Comparison of ENCODE assay signal across 22 cellular contexts in the genomic region with DNA sequence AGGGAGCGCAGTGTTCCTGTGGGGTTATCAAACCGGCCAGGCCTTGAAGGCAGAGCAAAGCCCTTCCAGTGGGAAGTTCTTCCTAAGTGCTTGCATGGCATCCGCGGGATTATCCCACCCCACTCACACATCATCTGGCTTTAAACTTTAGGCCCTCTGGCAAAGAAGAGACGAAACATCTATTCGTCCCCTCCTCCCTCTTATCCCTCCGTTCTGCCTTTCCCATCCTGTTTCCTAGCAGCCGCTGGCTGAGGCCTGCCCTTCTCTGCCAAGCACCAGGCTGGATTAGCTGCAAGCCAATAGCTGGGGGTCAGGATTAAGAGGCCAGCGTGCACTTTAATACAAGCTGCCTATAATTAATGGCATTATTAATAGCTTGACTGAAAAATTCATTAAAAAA.
DNase-seq lines count a peak whose midpoint lies in the region; ATAC-seq, FAIRE-seq and TF ChIP-seq lines count a peak whose summit lies in the region.
"Had no signal": no experiment of that assay in that cellular context is flagged by ENCODE, and none has a peak within 500 bp of the region (broad histone marks: within the 10 kb centered on the region; RNA-seq: fewer than 3 reads in every experiment).

No MANE protein-coding gene starts in this region.

- 56% methylated on average over 9 of the region's 9 CpGs for WGBS in mammary epithelial cell (ENCODE audit: low coverage, missing lambda C conversion rate)
- no CpG with 5 or more reads among the region's 9 CpGs for WGBS in mesendoderm (ENCODE audit: extremely low coverage, insufficient coverage, low lambda C conversion rate)

- H3K79me1 ChIP-seq in mesendoderm (ENCODE audit: low read length): no peaks in the 10 kb centered on the region

- H3K4me1 ChIP-seq in mammary epithelial cell (ENCODE audit: insufficient read depth, low read length): no peaks in the 10 kb centered on the region
- peaks cover 2% of the 10 kb centered on the region for H3K4me1 ChIP-seq in mesendoderm (ENCODE audit: control insufficient read depth, low read depth, low read length)
- no peaks in the 10 kb centered on the region for H3K4me1 ChIP-seq in CD8-positive, alpha-beta T cell (ENCODE audit: insufficient read depth, low read length)
- H3K4me1 ChIP-seq: Peyer's patch had no signal

- no peak overlapping the region for H3K4ac ChIP-seq in mesendoderm (ENCODE audit: low read depth, low read length)

- no peak for ATAC-seq in CD8-positive, alpha-beta T cell

- H4K20me1 ChIP-seq in mammary epithelial cell (ENCODE audit: insufficient read depth, low read length): no peaks in the 10 kb centered on the region

- H3K9me3 ChIP-seq in mammary epithelial cell (replicated peaks; ENCODE audit: insufficient read depth, low read length) (no peaks in the 10 kb centered on the region), WERI-Rb-1 (ENCODE audit: severe bottlenecking) (no peaks in the 10 kb centered on the region)
- no peaks in the 10 kb centered on the region for H3K9me3 ChIP-seq in CD8-positive, alpha-beta T cell (ENCODE audit: low read length)
- H3K9me3 ChIP-seq: Peyer's patch had no signal

- no peak overlapping the region for H2BK120ac ChIP-seq in mesendoderm (ENCODE audit: low read depth, low read length)

- H3K4me3 Mint-ChIP-seq in MCF 10A (ENCODE audit: unreplicated experiment): no peak overlapping the region
- no peak overlapping the region for H3K4me3 Mint-ChIP-seq in CD8-positive, alpha-beta T cell
- H3K4me3 Mint-ChIP-seq: CD8-positive, alpha-beta memory T cell had no signal

- CTCF ChIA-PET in mammary epithelial cell (lab: Charles Lee; ENCODE audit: low non-redundant PET) (no interaction called here), MCF 10A (lab: Yijun Ruan, JAX) (interaction anchor here (0.7 kb wide), 1 partner anchor 132 kb away, joined by 4 read pairs; no protein-coding TSS in a partner anchor)
- CTCF ChIA-PET in CD8-positive, alpha-beta T cell (lab: Charles Lee): no interaction called here

- BruUV-seq in mammary epithelial cell (replicated peaks; lab: Mats Ljungman, UMichigan) (no TSS peak), MCF 10A (replicated peaks; lab: Mats Ljungman, UMichigan) (no TSS peak)

- no peak overlapping the region for H3K56ac ChIP-seq in mesendoderm (ENCODE audit: low read length)

- H2BK15ac ChIP-seq in mesendoderm (replicated peaks; ENCODE audit: low read depth): no peak overlapping the region

- no peaks in the 10 kb centered on the region for H3K27me3 Mint-ChIP-seq in MCF 10A (ENCODE audit: insufficient read depth, unreplicated experiment)
- H3K27me3 Mint-ChIP-seq in CD8-positive, alpha-beta T cell (ENCODE audit: low read depth): no peaks in the 10 kb centered on the region
- H3K27me3 Mint-ChIP-seq: CD8-positive, alpha-beta memory T cell had no signal

- H2AK5ac ChIP-seq in mesendoderm (ENCODE audit: low read length): no peak overlapping the region

- in situ Hi-C loops in mammary epithelial cell (cut with MboI; ENCODE audit: low sequenced_read_pairs in 2 of 2): no loop called here

- no peak overlapping the region for H4K5ac ChIP-seq in mesendoderm (ENCODE audit: low read length)

- H3K36me3 ChIP-seq in mammary epithelial cell (ENCODE audit: insufficient read depth, low read length) (no peaks in the 10 kb centered on the region), WERI-Rb-1 (no peaks in the 10 kb centered on the region), mesendoderm (ENCODE audit: control insufficient read depth, insufficient read depth, low read length) (no peaks in the 10 kb centered on the region)
- H3K36me3 ChIP-seq in CD8-positive, alpha-beta T cell (ENCODE audit: insufficient read depth, low read length): no peaks in the 10 kb centered on the region
- H3K36me3 ChIP-seq: Peyer's patch had no signal

- H3K79me2 ChIP-seq in mammary epithelial cell (ENCODE audit: insufficient read depth, low read length): no peaks in the 10 kb centered on the region
- H3K79me2 ChIP-seq in mesendoderm (ENCODE audit: control insufficient read depth, insufficient read depth, low read length): no peaks in the 10 kb centered on the region

- H4K8ac ChIP-seq in mesendoderm (ENCODE audit: low read depth, low read length): no peak overlapping the region

- H3K27ac Mint-ChIP-seq in MCF 10A (ENCODE audit: low read depth, unreplicated experiment): no peak overlapping the region
- no peak overlapping the region for H3K27ac Mint-ChIP-seq in CD8-positive, alpha-beta T cell
- H3K27ac Mint-ChIP-seq: CD8-positive, alpha-beta memory T cell had no signal

- H3K4me2 ChIP-seq in mammary epithelial cell (ENCODE audit: insufficient read depth, low read depth, low read length) (no peak overlapping the region), mesendoderm (ENCODE audit: low read length) (no peak overlapping the region)

- H2BK5ac ChIP-seq in mesendoderm (ENCODE audit: low read length): no peak overlapping the region

- no peaks in the 10 kb centered on the region for H3K4me1 Mint-ChIP-seq in MCF 10A (ENCODE audit: insufficient read depth, unreplicated experiment)
- H3K4me1 Mint-ChIP-seq in CD8-positive, alpha-beta T cell (ENCODE audit: low read depth): no peaks in the 10 kb centered on the region
- H3K4me1 Mint-ChIP-seq: CD8-positive, alpha-beta memory T cell had no signal

- H3K18ac ChIP-seq in mesendoderm (ENCODE audit: low read length): no peak overlapping the region

- H3K23ac ChIP-seq in mesendoderm (ENCODE audit: low read length): no peak overlapping the region

- POLR2A ChIA-PET in MCF 10A (lab: Yijun Ruan, JAX): no interaction called here
- POLR2A ChIA-PET in CD8-positive, alpha-beta T cell (lab: Charles Lee): no interaction called here

- FAIRE-seq in urothelium cell line (lab: Jason Lieb, UNC): no peak

- no peak overlapping the region for H3K4me3 ChIP-seq in mammary epithelial cell (replicated peaks in 1 of 3; ENCODE audit: insufficient read depth in 1 of 3, low read depth in 2 of 3, low read length in 3 of 3)
- H3K4me3 ChIP-seq in WERI-Rb-1 (ENCODE audit: low read depth, low read length): peak overlapping the region; percentile 18
- no peak overlapping the region for H3K4me3 ChIP-seq in mesendoderm (ENCODE audit: low read length)
- no peak overlapping the region for H3K4me3 ChIP-seq in CD8-positive, alpha-beta T cell (ENCODE audit: low read depth, low read length)
- H3K4me3 ChIP-seq: Peyer's patch had no signal

- H3K9me3 Mint-ChIP-seq in MCF 10A (ENCODE audit: unreplicated experiment): no peaks in the 10 kb centered on the region
- peaks cover 5% of the 10 kb centered on the region for H3K9me3 Mint-ChIP-seq in CD8-positive, alpha-beta T cell

- H3K27me3 ChIP-seq in mammary epithelial cell (ENCODE audit: insufficient read depth, low read length) (no peaks in the 10 kb centered on the region), WERI-Rb-1 (ENCODE audit: insufficient read depth, low read depth, severe bottlenecking) (no peaks in the 10 kb centered on the region), mesendoderm (ENCODE audit: insufficient read depth, low read length, poor library complexity) (no peaks in the 10 kb centered on the region)
- no peaks in the 10 kb centered on the region for H3K27me3 ChIP-seq in CD8-positive, alpha-beta T cell (ENCODE audit: insufficient read depth, low read length)
- H3K27me3 ChIP-seq: Peyer's patch had no signal

- peak overlapping the region; percentile 1 for H2AFZ ChIP-seq in mammary epithelial cell (ENCODE audit: low read depth, low read length)

- DNase-seq in mammary epithelial cell (no peak), MCF 10A (ENCODE audit: unreplicated experiment) (no peak), WERI-Rb-1 (peak; percentile 97), mesendoderm (peak; percentile 5), retina (peak; percentile 49), glomerular visceral epithelial cell (ENCODE audit: extremely low spot score) (no peak), urothelium cell line (ENCODE audit: low spot score) (no peak)
- DNase-seq in CD8-positive, alpha-beta T cell: no peak
- DNase-seq: ACHN; CD8-positive, alpha-beta memory T cell; EL; HCEC 1CT; KG1; NCI-H1105; NCI-H146; NCI-H2029; NCI-H226; NCI-H510A treated with DMSO at 0.1 percent for 48 hours; NCI-H748 treated with DMSO at 0.1 percent for 48 hours; Peyer's patch had no signal

- TF ChIP-seq CTCF in mammary epithelial cell (conservative IDR thresholded peaks at IDR 0.05 in 1 of 2, IDR thresholded peaks at IDR 0.05 in 1 of 2; ENCODE audit: extremely low read depth in 1 of 2, insufficient read depth in 1 of 2, low read depth in 1 of 2, low read length in 2 of 2) (no peak), MCF 10A (IDR thresholded peaks at IDR 0.05; ENCODE audit: unreplicated experiment) (no peak), WERI-Rb-1 (IDR thresholded peaks at IDR 0.05; ENCODE audit: low read depth, low read length) (no peak)
- no peak for TF ChIP-seq CTCF in CD8-positive, alpha-beta T cell (IDR thresholded peaks at IDR 0.05)

- H3K36me3 Mint-ChIP-seq in MCF 10A (ENCODE audit: insufficient read depth, unreplicated experiment): no peaks in the 10 kb centered on the region
- no peaks in the 10 kb centered on the region for H3K36me3 Mint-ChIP-seq in CD8-positive, alpha-beta T cell
- H3K36me3 Mint-ChIP-seq: CD8-positive, alpha-beta memory T cell had no signal

- no peak overlapping the region for H3K27ac ChIP-seq in mammary epithelial cell (ENCODE audit: insufficient read depth, low read depth, low read length)
- H3K27ac ChIP-seq in WERI-Rb-1: peak overlapping the region; percentile 63
- H3K27ac ChIP-seq in mesendoderm (ENCODE audit: low read depth, low read length): no peak overlapping the region
- H3K27ac ChIP-seq in CD8-positive, alpha-beta T cell (ENCODE audit: low read depth, low read length): no peak overlapping the region
- H3K27ac ChIP-seq: 22Rv1, HL-60, Peyer's patch had no signal

- no peak overlapping the region for H3K9ac ChIP-seq in mammary epithelial cell (ENCODE audit: insufficient read depth, low read length)
- no peak overlapping the region for H3K9ac ChIP-seq in mesendoderm (ENCODE audit: low read length)

- intact Hi-C loops in mammary epithelial cell (cut with micrococcal nuclease) (no loop called here), MCF 10A (cut with micrococcal nuclease) (no loop called here)
- intact Hi-C loops in CD8-positive, alpha-beta T cell (cut with DNase I, micrococcal nuclease): no loop called here

- dilution Hi-C loops in mammary epithelial cell (cut with HindIII; ENCODE audit: low sequenced_read_pairs): loop anchor here (5.0 kb wide), 1 partner anchor 79 kb away; no protein-coding TSS in a partner anchor

Comparison
In these comparisons a context has a peak if more than half of its experiments do, and no peak if none do; other contexts are left out.
1. DNase-seq: peak in WERI-Rb-1 (single experiment), mesendoderm (single experiment) and retina (single experiment); none in mammary epithelial cell (single experiment), MCF 10A (single experiment), CD8-positive, alpha-beta T cell (0 of 7), glomerular visceral epithelial cell (single experiment) and urothelium cell line (single experiment).